Comparison of ENCODE assay signal across 28 cellular contexts in the genomic region with DNA sequence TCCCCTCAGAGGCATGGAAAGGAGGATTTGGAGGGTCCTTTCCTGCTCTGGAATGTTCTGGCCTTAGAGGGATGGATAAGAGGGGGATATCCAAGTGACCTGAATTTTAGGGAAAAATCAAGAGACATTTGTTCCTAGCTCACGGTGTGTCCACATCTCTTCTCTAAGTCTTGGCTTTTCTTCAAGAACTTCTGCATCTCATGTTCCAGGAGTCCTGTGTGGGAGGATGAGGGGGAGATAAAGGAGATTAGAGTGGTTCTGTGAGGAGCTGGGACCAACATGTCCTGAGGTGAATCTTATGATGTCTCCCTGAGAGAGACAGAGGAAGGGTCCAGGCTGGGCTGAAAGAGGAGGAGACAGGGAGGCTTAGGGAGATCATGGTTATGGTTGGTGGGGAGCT. TPM values are rescaled to one million over a fixed set of nuclear protein-coding genes. Genes with fewer than 3 reads are reported as not detected.
"Had no signal": no experiment of that assay in that cellular context is flagged by ENCODE, and none has a peak within 500 bp of the region (broad histone marks: within the 10 kb centered on the region; RNA-seq: fewer than 3 reads in every experiment).

No MANE protein-coding gene starts in this region.

- H3K4me3 ChIP-seq: body of pancreas, colonic mucosa, esophagus squamous epithelium, gastroesophageal sphincter had no signal

- FAIRE-seq: endometrium, endothelial cell of umbilical vein had no signal

- H3K27ac ChIP-seq: body of pancreas, colonic mucosa, epithelial cell of prostate, esophagus squamous epithelium, gastroesophageal sphincter had no signal

- H3K9me3 ChIP-seq: body of pancreas, colonic mucosa, esophagus squamous epithelium, gastroesophageal sphincter had no signal

- ATAC-seq: activated CD8-positive, alpha-beta T cell treated with anti-CD3 and anti-CD28 coated beads for 36 hours; activated T-cell treated with anti-CD3 and anti-CD28 coated beads, Interleukin-2, amount 50 U/mL, for 4 hours; activated T-helper 17 cell treated with anti-CD3 and anti-CD28 coated beads, Interleukin-2, amount 50 U/mL, for 72 hours; body of pancreas; gastroesophageal sphincter had no signal

- DNase-seq: activated CD4-positive, alpha-beta T cell treated with anti-CD3 and anti-CD28 coated beads, Interleukin-2, amount 50 U/mL, for 1 hour; activated CD4-positive, alpha-beta T cell treated with anti-CD3 and anti-CD28 coated beads, Interleukin-2, amount 50 U/mL, for 48 hours; activated CD8-positive, alpha-beta T cell treated with anti-CD3 and anti-CD28 coated beads for 36 hours; activated effector memory CD4-positive, alpha-beta T cell treated with Interleukin-2 at 50 U/mL for 16 hours; activated gamma-delta T cell treated with Interleukin-2 at 50 U/mL for 16 hours; activated naive CD4-positive, alpha-beta T cell treated with anti-CD3 and anti-CD28 coated beads, Interleukin-2, amount 50 U/mL, for 16 hours; activated naive CD4-positive, alpha-beta T cell treated with Interleukin-2 at 50 U/mL for 16 hours; activated T-cell treated with anti-CD3 and anti-CD28 coated beads, Interleukin-2, amount 50 U/mL, for 4 hours; amniotic stem cell; body of pancreas; central memory CD4-positive, alpha-beta T cell; cerebellar nuclear complex; colonic mucosa; effector CD8-positive, alpha-beta T cell; esophagus squamous epithelium; foreskin melanocyte; T-helper 2 cell had no signal

- H3K36me3 ChIP-seq: colonic mucosa, esophagus squamous epithelium, gastroesophageal sphincter had no signal

RNA-seq across cellular contexts. Expression of a gene that starts 11.7 kb away (rescaled TPM):
- total RNA-seq: activated CD8-positive, alpha-beta T cell treated with anti-CD3 and anti-CD28 coated beads for 36 hours; activated T-helper 17 cell treated with anti-CD3 and anti-CD28 coated beads, Interleukin-2, amount 50 U/mL, for 72 hours; aorta; dermis microvascular lymphatic vessel endothelial cell; endothelial cell of umbilical vein; fibroblast of lung; fibroblast of villous mesenchyme; glomerular endothelial cell; T-helper 1 cell treated with Interleukin-12 subunit alpha and Interleukin-12 subunit beta and Interleukin-4 antibody, amounts not matched to agents 30 ng/mL and 1 ng/mL, for 36 hours had no signal
- polyA plus RNA-seq: aorta, endothelial cell of umbilical vein, fibroblast of lung had no signal
